Comparison of ENCODE assay signal across 8 cellular contexts in the genomic region with DNA sequence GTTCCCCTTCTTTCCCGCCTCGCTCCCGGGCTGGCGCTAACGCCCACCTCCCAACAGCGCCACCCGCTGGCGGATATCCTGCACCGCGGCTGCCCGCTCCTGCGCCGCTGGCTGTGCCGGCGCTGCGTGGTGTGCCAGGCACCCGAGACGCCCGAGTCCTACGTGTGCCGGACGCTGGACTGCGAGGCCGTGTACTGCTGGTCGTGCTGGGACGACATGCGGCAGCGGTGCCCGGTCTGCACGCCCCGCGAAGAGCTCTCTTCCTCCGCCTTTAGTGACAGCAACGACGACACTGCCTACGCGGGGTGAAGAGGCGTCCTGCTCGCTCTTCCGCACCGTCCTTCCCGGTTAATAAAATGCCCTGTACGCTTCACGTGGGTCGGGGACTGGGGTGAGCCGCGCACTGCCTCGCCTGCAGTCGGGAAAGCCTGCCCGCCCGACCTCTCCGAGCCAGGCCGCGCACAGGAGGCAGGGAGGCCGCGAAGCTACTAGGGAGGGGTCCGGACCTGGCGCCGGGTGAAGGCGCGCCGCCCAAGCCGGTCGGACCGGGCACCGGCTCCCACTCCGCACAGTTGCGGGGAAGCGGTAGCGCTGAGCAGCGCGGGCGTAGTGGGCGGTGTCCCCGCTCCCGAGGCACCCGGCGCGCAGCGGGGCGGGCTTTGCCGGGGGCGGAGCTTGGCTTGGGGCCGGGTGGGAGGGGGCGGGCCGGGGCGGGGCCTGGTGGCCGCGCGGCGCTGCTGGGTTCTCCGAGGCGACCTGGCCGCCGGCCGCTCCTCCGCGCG. TPM values are rescaled to one million over a fixed set of nuclear protein-coding genes. Genes with fewer than 3 reads are reported as not detected.
DNase-seq lines count a peak whose midpoint lies in the region; ATAC-seq and TF ChIP-seq lines count a peak whose summit lies in the region.

A gene with protein sequence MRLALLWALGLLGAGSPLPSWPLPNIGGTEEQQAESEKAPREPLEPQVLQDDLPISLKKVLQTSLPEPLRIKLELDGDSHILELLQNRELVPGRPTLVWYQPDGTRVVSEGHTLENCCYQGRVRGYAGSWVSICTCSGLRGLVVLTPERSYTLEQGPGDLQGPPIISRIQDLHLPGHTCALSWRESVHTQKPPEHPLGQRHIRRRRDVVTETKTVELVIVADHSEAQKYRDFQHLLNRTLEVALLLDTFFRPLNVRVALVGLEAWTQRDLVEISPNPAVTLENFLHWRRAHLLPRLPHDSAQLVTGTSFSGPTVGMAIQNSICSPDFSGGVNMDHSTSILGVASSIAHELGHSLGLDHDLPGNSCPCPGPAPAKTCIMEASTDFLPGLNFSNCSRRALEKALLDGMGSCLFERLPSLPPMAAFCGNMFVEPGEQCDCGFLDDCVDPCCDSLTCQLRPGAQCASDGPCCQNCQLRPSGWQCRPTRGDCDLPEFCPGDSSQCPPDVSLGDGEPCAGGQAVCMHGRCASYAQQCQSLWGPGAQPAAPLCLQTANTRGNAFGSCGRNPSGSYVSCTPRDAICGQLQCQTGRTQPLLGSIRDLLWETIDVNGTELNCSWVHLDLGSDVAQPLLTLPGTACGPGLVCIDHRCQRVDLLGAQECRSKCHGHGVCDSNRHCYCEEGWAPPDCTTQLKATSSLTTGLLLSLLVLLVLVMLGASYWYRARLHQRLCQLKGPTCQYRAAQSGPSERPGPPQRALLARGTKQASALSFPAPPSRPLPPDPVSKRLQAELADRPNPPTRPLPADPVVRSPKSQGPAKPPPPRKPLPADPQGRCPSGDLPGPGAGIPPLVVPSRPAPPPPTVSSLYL (plus strand): TSS at position 757 of the 782 bp plus-strand sequence. CDS start 71 bp downstream, outside the sequence.

- in situ Hi-C loops in ACHN (cut with HindIII; ENCODE audit: low pct_ligation_motif_present, low pct_unique_long_range_greater_than_20kb, low sequenced_read_pairs): no loop called here

- POLR2A ChIA-PET in activated CD4-positive, alpha-beta memory T cell treated with anti-CD3 and anti-CD28 coated beads for 36 hours (lab: Charles Lee): interaction anchor here (0.6 to 1.4 kb wide), 6 partner anchors 9 to 115 kb away, joined by 3 to 5 read pairs (median 4); a partner anchor contains a TSS

- peak within 1 kb of the TSS; percentile 64 for H3K27ac Mint-ChIP-seq in activated CD4-positive, alpha-beta memory T cell treated with anti-CD3 and anti-CD28 coated beads for 36 hours

- no peaks in the 10 kb centered on the region for H3K9me3 ChIP-seq in ectodermal cell (ENCODE audit: control insufficient read depth, low read length)
- H3K9me3 ChIP-seq in lung (ENCODE audit: control insufficient read depth in 2 of 2, insufficient read depth in 1 of 2, low read length in 1 of 2): no peaks in the 10 kb centered on the region

- no peaks in the 10 kb centered on the region for H3K9me3 Mint-ChIP-seq in activated CD4-positive, alpha-beta memory T cell treated with anti-CD3 and anti-CD28 coated beads for 36 hours

- peaks cover 22% of the 10 kb centered on the region for H3K4me1 Mint-ChIP-seq in activated CD4-positive, alpha-beta memory T cell treated with anti-CD3 and anti-CD28 coated beads for 36 hours (ENCODE audit: low read depth)

- H3K27me3 ChIP-seq in ectodermal cell (ENCODE audit: control insufficient read depth, insufficient read depth, low read length, poor library complexity, severe bottlenecking) (peaks cover 22% of the 10 kb centered on the region), lung (ENCODE audit: control insufficient read depth, insufficient read depth) (no peaks in the 10 kb centered on the region)

- DNase-seq in ACHN (peak; percentile 90), NCI-H69 (lab: John Stamatoyannopoulos, UW) (peak; percentile 96), lung (ENCODE audit: low spot score) (peak; percentile 83)
- peak; percentile 87 for DNase-seq in activated CD4-positive, alpha-beta memory T cell treated with anti-CD3 and anti-CD28 coated beads for 36 hours
- DNase-seq in stimulated activated CD4-positive, alpha-beta T cell treated with anti-CD3 and anti-CD28 coated beads, TNF-alpha, amount 100 ng/mL, for 4 hours (ENCODE audit: low read depth in 3 of 3): peak; percentile 57 to 71 (median 70)

- H3K36me3 Mint-ChIP-seq in activated CD4-positive, alpha-beta memory T cell treated with anti-CD3 and anti-CD28 coated beads for 36 hours: peaks cover 3% of the 10 kb centered on the region

- CTCF ChIA-PET in activated CD4-positive, alpha-beta memory T cell treated with anti-CD3 and anti-CD28 coated beads for 36 hours (lab: Charles Lee): interaction anchor here (0.6 to 15.3 kb wide), 38 partner anchors 9 to 641 kb away, joined by 3 to 245 read pairs (median 4); a partner anchor contains a TSS

- TF ChIP-seq CTCF in lung (IDR thresholded peaks at IDR 0.05; ENCODE audit: control extremely low read depth, extremely low read depth): peak; percentile 81

- no peaks in the 10 kb centered on the region for H3K36me3 ChIP-seq in ectodermal cell (ENCODE audit: control insufficient read depth, insufficient read depth, low read length)
- H3K36me3 ChIP-seq in lung (ENCODE audit: control insufficient read depth in 2 of 2, insufficient read depth in 2 of 2, low read length in 2 of 2): peaks cover 3 to 13% of the 10 kb centered on the region in 2 donors

- H3K4me1 ChIP-seq in ectodermal cell (ENCODE audit: control insufficient read depth, insufficient read depth, low read length) (peaks cover 25% of the 10 kb centered on the region), lung (ENCODE audit: control insufficient read depth in 2 of 2, insufficient read depth in 2 of 2, low read length in 2 of 2) (peaks cover 0 to 11% of the 10 kb centered on the region in 2 donors)

- H3K4me3 ChIP-seq in ectodermal cell (ENCODE audit: insufficient read depth, low read depth, low read length) (peak within 1 kb of the TSS; percentile 74), lung (peak within 1 kb of the TSS; percentile 84)

- 0% methylated on average over 99 of the region's 99 CpGs for WGBS in ectodermal cell, 2 experiments
- WGBS in lung, 2 donors: 0 to 1% methylated on average over 59 to 99 of the region's 99 CpGs

- H3K4me3 Mint-ChIP-seq in activated CD4-positive, alpha-beta memory T cell treated with anti-CD3 and anti-CD28 coated beads for 36 hours: peak within 1 kb of the TSS; percentile 81

- intact Hi-C loops in activated CD4-positive, alpha-beta memory T cell treated with anti-CD3 and anti-CD28 coated beads for 36 hours (cut with micrococcal nuclease): loop anchor here (1.0 to 2.0 kb wide), 2 partner anchors 48 to 76 kb away; a partner anchor contains a TSS

- no peaks in the 10 kb centered on the region for H3K27me3 Mint-ChIP-seq in activated CD4-positive, alpha-beta memory T cell treated with anti-CD3 and anti-CD28 coated beads for 36 hours

- ATAC-seq in GM18861 (IDR thresholded peaks at IDR 0.05; ENCODE audit: unreplicated experiment): peak; percentile 42
- peak; percentile 61 for ATAC-seq in HG03175 (IDR thresholded peaks at IDR 0.05; ENCODE audit: unreplicated experiment)
- ATAC-seq in lung (ENCODE audit: insufficient read depth, low FRiP score): peak; percentile 83

- H3K27ac ChIP-seq in ectodermal cell (ENCODE audit: insufficient read depth, low read depth, low read length, poor library complexity, severe bottlenecking) (peak within 1 kb of the TSS; percentile 74), lung (ENCODE audit: low read depth in 1 of 2, low read length in 1 of 2) (peak within 1 kb of the TSS; percentile 92 to 97)

RNA-seq across cellular contexts. Expression of the gene that starts here (rescaled TPM):
- total RNA-seq in activated CD4-positive, alpha-beta memory T cell treated with anti-CD3 and anti-CD28 coated beads for 36 hours: 10 to 100 TPM; 54.3 to 60.5 TPM
- 34.7 TPM for polyA plus RNA-seq in ectodermal cell (2013, experiment 1 of 4)
- 31.6 TPM for polyA plus RNA-seq in ectodermal cell (2013, experiment 2 of 4)
- polyA plus RNA-seq in ectodermal cell (2013, experiment 3 of 4): 21.0 TPM
- polyA plus RNA-seq in ectodermal cell (2013, experiment 4 of 4): 22.3 TPM
- 100 to 1,000 TPM in 1 of 2 donors, 10 to 100 TPM in 1; 49.5 to 209 TPM for total RNA-seq in lung
- 100 to 1,000 TPM; 111 to 233 TPM for polyA plus RNA-seq in lung

Comparison
In these comparisons a context has a peak if more than half of its experiments do, and no peak if none do; other contexts are left out.
1. Peak in every context shown above with its lines: DNase-seq, ATAC-seq, H3K4me3 ChIP-seq and H3K27ac ChIP-seq.